ENCODE assay signal across 27 cellular contexts in genomic region chr9:2853517-2853916, GRCh38.
"Had no signal": no experiment of that assay in that cellular context is flagged by ENCODE, and none has a peak within 500 bp of the region (broad histone marks: within the 10 kb centered on the region; RNA-seq: fewer than 3 reads in every experiment).

No MANE protein-coding gene starts in this region.

- H3K36me3 Mint-ChIP-seq: neural progenitor cell had no signal

- DNase-seq: dermis blood vessel endothelial cell; effector memory CD8-positive, alpha-beta T cell; foreskin fibroblast; heart left ventricle; kidney; mesendoderm; midbrain; naive thymus-derived CD4-positive, alpha-beta T cell; right lobe of liver; stimulated activated CD4-positive, alpha-beta T cell treated with anti-CD3 and anti-CD28 coated beads, Interleukin-12 subunit alpha, Interleukin-12 subunit beta, amount 100 ng/mL, for 4 hours; stimulated activated CD4-positive, alpha-beta T cell treated with anti-CD3 and anti-CD28 coated beads, Interleukin-1b, Interleukin-23, amount 100 ng/mL, for 48 hours; stimulated activated CD4-positive, alpha-beta T cell treated with anti-CD3 and anti-CD28 coated beads, Interleukin-4, amount 100 ng/mL, for 1 hour; stimulated activated CD8-positive, alpha-beta memory T cell treated with anti-CD3 and anti-CD28 coated beads, Interleukin-4, amount 100 ng/mL, for 48 hours; stimulated activated naive CD4-positive, alpha-beta T cell; stomach; thyroid gland; trophoblast cell had no signal

- H3K4me3 ChIP-seq: coronary artery, gastroesophageal sphincter, heart left ventricle, hepatocyte, neural progenitor cell, right lobe of liver, smooth muscle cell, stomach, thyroid gland, vagina had no signal

- H3K4me3 Mint-ChIP-seq: effector memory CD8-positive, alpha-beta T cell; naive thymus-derived CD4-positive, alpha-beta T cell; nephron; neural progenitor cell had no signal

- H3K4me1 ChIP-seq: gastroesophageal sphincter, heart left ventricle, neural progenitor cell, parathyroid adenoma, right lobe of liver, stomach, thyroid gland, vagina had no signal

- H3K27ac Mint-ChIP-seq: effector memory CD8-positive, alpha-beta T cell; naive thymus-derived CD4-positive, alpha-beta T cell; nephron; neural progenitor cell; progenitor cell of endocrine pancreas had no signal

- H3K79me2 ChIP-seq: hepatocyte, parathyroid adenoma had no signal

- H3K9ac ChIP-seq: neural progenitor cell, parathyroid adenoma had no signal

- H2AFZ ChIP-seq: hepatocyte, neural progenitor cell, parathyroid adenoma had no signal

- H3K9me3 ChIP-seq: gastroesophageal sphincter, heart left ventricle, right lobe of liver, stomach, thyroid gland, vagina had no signal

- H3K27ac ChIP-seq: coronary artery, gastroesophageal sphincter, heart left ventricle, hepatocyte, neural progenitor cell, parathyroid adenoma, right lobe of liver, stomach, thyroid gland, vagina had no signal

- ATAC-seq: effector memory CD8-positive, alpha-beta T cell; gastroesophageal sphincter; heart left ventricle; left lobe of liver; naive thymus-derived CD4-positive, alpha-beta T cell; right lobe of liver had no signal

- H3K27me3 ChIP-seq: gastroesophageal sphincter, neural progenitor cell, right lobe of liver, thyroid gland, vagina had no signal

- H3K9me3 Mint-ChIP-seq: naive thymus-derived CD4-positive, alpha-beta T cell; nephron; neural progenitor cell had no signal

- H3K4me1 Mint-ChIP-seq: nephron had no signal

- H3K36me3 ChIP-seq: gastroesophageal sphincter, heart left ventricle, neural progenitor cell, right lobe of liver, stomach, thyroid gland, vagina had no signal

- H3K4me2 ChIP-seq: hepatocyte, neural progenitor cell, smooth muscle cell had no signal
